In the genomic region with DNA sequence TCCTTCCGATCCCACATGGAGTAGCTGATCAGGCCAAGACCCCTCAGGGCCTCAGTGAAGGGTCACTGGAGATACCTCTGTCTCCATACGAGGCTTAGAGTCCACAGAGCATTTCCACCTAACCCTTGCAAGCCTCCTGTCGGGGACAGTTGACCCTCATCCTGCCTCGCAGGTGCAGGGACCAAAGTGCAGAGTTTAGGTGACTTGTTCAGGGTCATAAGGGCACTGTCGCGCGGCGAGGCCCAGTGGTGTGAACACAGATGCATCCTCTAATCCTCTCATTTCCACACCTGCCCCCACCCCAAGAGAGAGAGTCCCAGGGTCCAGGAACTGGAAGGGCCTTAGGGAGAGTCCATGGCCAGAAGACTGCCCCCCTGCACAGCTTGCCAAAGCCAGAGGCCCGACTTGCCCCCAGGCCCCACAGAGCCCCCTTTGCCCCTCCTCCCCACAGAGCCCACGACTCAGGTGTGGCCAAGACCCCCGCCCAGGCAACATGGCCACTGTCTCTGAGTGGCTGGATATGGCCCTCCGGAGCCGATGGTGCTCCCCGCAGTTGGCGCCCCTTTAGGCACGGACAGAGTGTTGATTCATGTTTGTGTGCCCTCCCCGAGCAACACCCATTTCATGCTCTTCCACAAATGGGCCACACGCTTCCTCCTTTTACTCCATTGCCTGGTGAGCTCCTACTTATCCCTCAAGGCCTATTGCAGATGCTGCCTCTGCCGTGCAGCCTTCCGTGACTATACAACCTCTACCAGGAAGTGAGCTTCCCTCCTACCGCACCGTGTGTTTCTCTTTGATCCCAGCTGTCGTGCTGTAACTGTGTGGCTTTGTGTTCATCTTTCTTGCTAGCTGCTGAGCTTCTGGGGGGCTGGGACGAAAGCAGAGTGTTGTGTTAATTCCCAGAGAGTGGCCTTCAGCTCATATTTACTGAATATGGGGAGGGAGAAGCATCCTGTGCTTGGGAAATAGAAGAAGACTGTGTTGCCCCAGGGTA, we compare ENCODE assay signal across 12 cellular contexts. TPM values are rescaled to one million over a fixed set of nuclear protein-coding genes. Genes with fewer than 3 reads are reported as not detected.
DNase-seq lines count a peak whose midpoint lies in the region; ATAC-seq and TF ChIP-seq lines count a peak whose summit lies in the region.
"Had no signal": no experiment of that assay in that cellular context is flagged by ENCODE, and none has a peak within 500 bp of the region (broad histone marks: within the 10 kb centered on the region; RNA-seq: fewer than 3 reads in every experiment).

No MANE protein-coding gene starts in this region.

- H3K36me3 ChIP-seq in CD4-positive, alpha-beta memory T cell (ENCODE audit: insufficient read depth, low read length): no peaks in the 10 kb centered on the region
- no peaks in the 10 kb centered on the region for H3K36me3 ChIP-seq in H7 (replicated peaks; ENCODE audit: control insufficient read depth, insufficient read depth, low read length)
- H3K36me3 ChIP-seq: right lobe of liver had no signal

- no peaks in the 10 kb centered on the region for H3K36me3 Mint-ChIP-seq in CD4-positive, alpha-beta memory T cell
- H3K36me3 Mint-ChIP-seq in activated B cell treated with CpG ODN at 0.5 μM for 24 hours (ENCODE audit: low read depth) (no peaks in the 10 kb centered on the region), naive B cell (peaks cover 0 to 8% of the 10 kb centered on the region in 2 donors)

- peaks cover 37% of the 10 kb centered on the region for H3K4me1 ChIP-seq in CD4-positive, alpha-beta memory T cell (ENCODE audit: insufficient read depth, low read length)

- H3K27ac Mint-ChIP-seq in CD4-positive, alpha-beta memory T cell: peak overlapping the region in 5 of 7 donors; percentile 19 to 89 (median 62)
- H3K27ac Mint-ChIP-seq in activated B cell treated with CpG ODN at 0.5 μM for 24 hours (peak overlapping the region; percentile 76), naive B cell (peak overlapping the region; percentile 37 to 77 (median 62))

- H3K27ac ChIP-seq in CD4-positive, alpha-beta memory T cell (ENCODE audit: low read depth, low read length): no peak overlapping the region

- no peak for DNase-seq in CD4-positive, alpha-beta memory T cell
- DNase-seq in H7: peak; percentile 33
- DNase-seq in activated B cell treated with CpG ODN at 0.5 μM for 24 hours: no peak
- no peak for DNase-seq in naive B cell
- no peak for DNase-seq in germinal center (ENCODE audit: low spot score)
- DNase-seq in LoVo (ENCODE audit: low spot score): no peak
- DNase-seq in GDM1 (lab: John Stamatoyannopoulos, UW): no peak
- DNase-seq: GOT3, mammary epithelial cell, NCI-H1436 had no signal

- H3K4me1 Mint-ChIP-seq in CD4-positive, alpha-beta memory T cell: peaks cover 23 to 56% (median 36%) of the 10 kb centered on the region in 4 donors
- H3K4me1 Mint-ChIP-seq in activated B cell treated with CpG ODN at 0.5 μM for 24 hours (peaks cover 52% of the 10 kb centered on the region), naive B cell (peaks cover 42 to 62% (median 47%) of the 10 kb centered on the region in 3 donors)

- peak overlapping the region in 7 of 8 donors; percentile 47 to 90 (median 75) for H3K4me3 Mint-ChIP-seq in CD4-positive, alpha-beta memory T cell
- peak overlapping the region; percentile 78 for H3K4me3 Mint-ChIP-seq in activated B cell treated with CpG ODN at 0.5 μM for 24 hours
- H3K4me3 Mint-ChIP-seq in naive B cell: peak overlapping the region; percentile 79 to 95 (median 89)

- no peak overlapping the region for H3K4me3 ChIP-seq in CD4-positive, alpha-beta memory T cell (ENCODE audit: low read length in 2 of 2)
- no peak overlapping the region for H3K4me3 ChIP-seq in H7 (ENCODE audit: insufficient read depth, low read depth, low read length)
- H3K4me3 ChIP-seq: right lobe of liver had no signal

- no peaks in the 10 kb centered on the region for H3K9me3 ChIP-seq in CD4-positive, alpha-beta memory T cell (ENCODE audit: control insufficient read depth in 1 of 2, low read length in 2 of 2)
- H3K9me3 ChIP-seq: right lobe of liver had no signal

- POLR2A ChIA-PET in CD4-positive, alpha-beta memory T cell (lab: Charles Lee; ENCODE audit: partially characterized antibody): no interaction called here
- POLR2A ChIA-PET in activated B cell treated with CpG ODN at 0.5 μM for 24 hours (lab: Charles Lee): interaction anchor here (3.2 kb wide), 1 partner anchor 16 kb away, joined by 19 read pairs; a partner anchor contains a TSS

- H3K27me3 ChIP-seq in CD4-positive, alpha-beta memory T cell (ENCODE audit: insufficient read depth, low read length): no peaks in the 10 kb centered on the region
- no peaks in the 10 kb centered on the region for H3K27me3 ChIP-seq in H7 (ENCODE audit: control insufficient read depth, insufficient read depth, low read length)

- H3K27me3 Mint-ChIP-seq in CD4-positive, alpha-beta memory T cell: peaks cover 3 to 4% of the 10 kb centered on the region in 2 donors
- H3K27me3 Mint-ChIP-seq in activated B cell treated with CpG ODN at 0.5 μM for 24 hours (peaks cover 5% of the 10 kb centered on the region), naive B cell (peaks cover 0 to 5% (median 0%) of the 10 kb centered on the region in 3 donors)

- CTCF ChIA-PET in CD4-positive, alpha-beta memory T cell (lab: Charles Lee; ENCODE audit: partially characterized antibody): no interaction called here
- CTCF ChIA-PET in activated B cell treated with CpG ODN at 0.5 μM for 24 hours (lab: Charles Lee): no interaction called here

- H3K9me3 Mint-ChIP-seq in CD4-positive, alpha-beta memory T cell: no peaks in the 10 kb centered on the region
- H3K9me3 Mint-ChIP-seq in activated B cell treated with CpG ODN at 0.5 μM for 24 hours: no peaks in the 10 kb centered on the region
- H3K9me3 Mint-ChIP-seq in naive B cell: peaks cover 0 to 3% (median 0%) of the 10 kb centered on the region in 7 donors

- TF ChIP-seq CTCF in activated B cell treated with CpG ODN at 0.5 μM for 24 hours (IDR thresholded peaks at IDR 0.05): no peak

- intact Hi-C loops in CD4-positive, alpha-beta memory T cell (cut with micrococcal nuclease): no loop called here
- intact Hi-C loops in activated B cell treated with CpG ODN at 0.5 μM for 24 hours (cut with micrococcal nuclease): loop anchor here (1.0 kb wide), 1 partner anchor 16 kb away; a partner anchor contains a TSS

- peak; percentile 49 for ATAC-seq in activated B cell treated with CpG ODN at 0.5 μM for 24 hours (ENCODE audit: low read depth)
- ATAC-seq in naive B cell (ENCODE audit: low read depth in 2 of 2): peak; percentile 43 to 52
- ATAC-seq in HG03457 (IDR thresholded peaks at IDR 0.05; ENCODE audit: unreplicated experiment): no peak

RNA-seq across cellular contexts. Expression of a gene that starts 1.7 kb away (rescaled TPM):
- total RNA-seq in CD4-positive, alpha-beta memory T cell: 1 to 10 TPM; 1.3 to 1.7 TPM
- polyA plus RNA-seq in CD4-positive, alpha-beta memory T cell: under 1 TPM in 1 of 2 donors, not detected in 1; 0.37 TPM
- 0.42 and 0.48 TPM in 2 replicates for total RNA-seq in H7 (2014; rRNA removed; shearing (Covaris generic))
- 2.4 and 3.9 TPM in 2 replicates for total RNA-seq in activated B cell treated with CpG ODN at 0.5 μM for 24 hours
- polyA plus RNA-seq in naive B cell (ENCODE audit: low read depth in 6 of 6): 1 to 10 TPM in 5 of 6 donors, under 1 TPM in 1; 0.48 to 4.8 (median 2.6) TPM

RNA-seq across cellular contexts. Expression of a gene that starts 15.9 kb away (rescaled TPM):
- total RNA-seq in CD4-positive, alpha-beta memory T cell: 10 to 100 TPM; 51.7 to 55.2 TPM
- 10 to 100 TPM; 20.1 to 32.4 TPM for polyA plus RNA-seq in CD4-positive, alpha-beta memory T cell
- 17.2 and 20.3 TPM in 2 replicates for total RNA-seq in H7 (2014; rRNA removed; shearing (Covaris generic))
- total RNA-seq in activated B cell treated with CpG ODN at 0.5 μM for 24 hours: 50.6 and 62.3 TPM in 2 replicates
- 10 to 100 TPM; 28.1 to 44.6 (median 35.1) TPM for polyA plus RNA-seq in naive B cell (ENCODE audit: low read depth in 6 of 6)

RNA-seq across cellular contexts. Expression of a gene that starts 55.2 kb away (rescaled TPM):
- total RNA-seq in CD4-positive, alpha-beta memory T cell: 100 to 1,000 TPM; 143 to 145 TPM
- polyA plus RNA-seq in CD4-positive, alpha-beta memory T cell: 100 to 1,000 TPM; 132 to 134 TPM
- 149 and 158 TPM in 2 replicates for total RNA-seq in H7 (2014; rRNA removed; shearing (Covaris generic))
- total RNA-seq in activated B cell treated with CpG ODN at 0.5 μM for 24 hours: 167 and 174 TPM in 2 replicates
- polyA plus RNA-seq in naive B cell (ENCODE audit: low read depth in 6 of 6): 100 to 1,000 TPM; 165 to 210 (median 189) TPM
